In the genomic region with DNA sequence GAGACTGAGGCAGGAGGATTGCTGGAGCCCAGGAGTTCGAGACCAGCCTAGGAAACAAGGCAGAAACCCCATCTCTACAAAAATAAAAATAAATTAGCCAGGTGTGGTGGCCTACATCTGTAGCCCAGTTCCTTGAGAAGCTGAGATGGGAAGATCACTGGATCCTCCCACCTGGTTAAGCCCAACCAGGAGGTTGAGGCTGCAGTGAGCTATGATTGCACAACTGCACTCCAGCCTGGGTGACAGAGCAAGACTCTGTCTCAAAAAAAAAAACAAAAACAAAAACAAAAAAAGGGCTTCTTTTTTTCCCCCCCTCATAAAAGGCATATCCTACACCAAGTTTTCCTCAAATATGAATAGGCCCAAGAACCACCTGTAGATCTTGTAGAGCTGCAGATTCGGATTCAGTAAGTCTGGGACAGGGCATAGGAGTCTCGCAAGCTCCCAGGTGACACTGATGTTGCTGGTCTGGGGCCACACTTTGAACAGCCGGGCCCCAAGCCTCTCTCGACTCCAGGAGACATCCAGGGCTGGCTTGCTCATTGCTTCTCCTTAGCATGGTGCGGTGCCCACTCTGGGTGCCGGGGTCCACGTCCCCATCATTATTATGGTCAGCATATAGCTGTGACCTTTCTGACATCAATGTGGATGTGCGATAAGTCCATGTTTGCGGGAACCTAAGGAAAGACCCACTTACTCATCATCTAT, we compare ENCODE assay signal across 18 cellular contexts. TPM values are rescaled to one million over a fixed set of nuclear protein-coding genes. Genes with fewer than 3 reads are reported as not detected.
"Had no signal": no experiment of that assay in that cellular context is flagged by ENCODE, and none has a peak within 500 bp of the region (broad histone marks: within the 10 kb centered on the region; RNA-seq: fewer than 3 reads in every experiment).

No MANE protein-coding gene starts in this region.

- H3K27me3 Mint-ChIP-seq: T-cell, type B pancreatic cell had no signal

- H3K9me3 Mint-ChIP-seq: activated naive CD4-positive, alpha-beta T cell treated with anti-CD3 and anti-CD28 coated beads, Interleukin-2, amount 10 ng/mL, durations not matched to agents 7 days and 5 days; natural killer cell treated with Interleukin-12 subunit alpha and Interleukin-12 subunit beta and Interleukin-15 and Interleukin-18, amount 100 ng/mL, for 72 hours; T-cell; type B pancreatic cell had no signal

- H3K36me3 ChIP-seq: colonic mucosa had no signal

- ATAC-seq: activated CD4-positive, CD25-positive, alpha-beta regulatory T cell treated with anti-CD3 and anti-CD28 coated beads, Interleukin-2, amount 50 U/mL, for 24 hours; T-cell had no signal

- H3K4me3 Mint-ChIP-seq: activated naive CD4-positive, alpha-beta T cell treated with anti-CD3 and anti-CD28 coated beads, Interleukin-2, amount 10 ng/mL, durations not matched to agents 7 days and 5 days; brain; natural killer cell treated with Interleukin-12 subunit alpha and Interleukin-12 subunit beta and Interleukin-15 and Interleukin-18, amount 100 ng/mL, for 72 hours; T-cell; type B pancreatic cell had no signal

- H3K9ac ChIP-seq: SK-N-SH had no signal

- H3K4me2 ChIP-seq: hepatocyte, SK-N-SH had no signal

- DNase-seq: activated CD4-positive, alpha-beta T cell treated with anti-CD3 and anti-CD28 coated beads, Interleukin-2, amount 50 U/mL, for 4 hours; activated naive CD4-positive, alpha-beta T cell treated with anti-CD3 and anti-CD28 coated beads, Interleukin-2, amount 10 ng/mL, durations not matched to agents 7 days and 5 days; central memory CD4-positive, alpha-beta T cell; colonic mucosa; SK-N-SH; stimulated activated CD4-positive, alpha-beta T cell treated with anti-CD3 and anti-CD28 coated beads, Interleukin-15, amount 100 ng/mL, for 24 hours; stimulated activated CD4-positive, alpha-beta T cell treated with anti-CD3 and anti-CD28 coated beads, Interleukin-4, amount 100 ng/mL, for 1 hour; stimulated activated naive CD4-positive, alpha-beta T cell; T-cell; T-helper 9 cell had no signal

- H3K79me2 ChIP-seq: hepatocyte had no signal

- H3K27ac Mint-ChIP-seq: activated naive CD4-positive, alpha-beta T cell treated with anti-CD3 and anti-CD28 coated beads, Interleukin-2, amount 10 ng/mL, durations not matched to agents 7 days and 5 days; brain; T-cell; type B pancreatic cell had no signal

- H3K4me3 ChIP-seq: colonic mucosa, hepatocyte had no signal

- H3K9me3 ChIP-seq: colonic mucosa, SK-N-SH had no signal

- H2AFZ ChIP-seq: hepatocyte had no signal

- H3K36me3 Mint-ChIP-seq: activated naive CD4-positive, alpha-beta T cell treated with anti-CD3 and anti-CD28 coated beads, Interleukin-2, amount 10 ng/mL, durations not matched to agents 7 days and 5 days; brain; natural killer cell treated with Interleukin-12 subunit alpha and Interleukin-12 subunit beta and Interleukin-15 and Interleukin-18, amount 100 ng/mL, for 72 hours; T-cell; type B pancreatic cell had no signal

- H3K9me2 ChIP-seq: SK-N-SH had no signal

- H3K4me1 ChIP-seq: colonic mucosa had no signal

- H3K27me3 ChIP-seq: colonic mucosa, hepatocyte had no signal

- H3K27ac ChIP-seq: colonic mucosa, hepatocyte had no signal

RNA-seq across cellular contexts. Expression of a gene that starts 22.1 kb away (rescaled TPM):
- total RNA-seq: glomerular endothelial cell; natural killer cell treated with Interleukin-12 subunit alpha and Interleukin-12 subunit beta and Interleukin-15 and Interleukin-18, amount 100 ng/mL, for 72 hours; omental fat pad had no signal
- polyA plus RNA-seq: mammary epithelial cell, SK-N-SH had no signal
